20 cellular contexts compared by ENCODE assay signal in the genomic region with DNA sequence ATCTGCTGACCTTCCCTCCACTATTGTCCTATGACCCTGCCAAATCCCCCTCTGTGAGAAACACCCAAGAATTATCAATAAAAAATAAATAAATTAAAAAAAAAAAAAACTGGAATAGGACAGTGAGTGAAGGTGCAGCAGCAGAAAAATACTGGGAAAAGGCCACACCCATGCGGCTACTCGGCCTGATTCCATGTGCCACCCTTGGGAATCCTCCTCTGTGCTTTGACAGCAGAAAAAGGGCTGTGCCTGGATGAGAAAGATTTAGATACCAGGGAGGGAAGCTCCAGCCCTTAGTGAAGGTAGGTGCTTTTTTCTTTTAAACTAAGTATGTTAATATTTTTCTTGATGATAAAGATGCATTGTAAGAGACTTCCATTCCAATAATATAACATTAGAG.
"Had no signal": no experiment of that assay in that cellular context is flagged by ENCODE, and none has a peak within 500 bp of the region (broad histone marks: within the 10 kb centered on the region; RNA-seq: fewer than 3 reads in every experiment).

No MANE protein-coding gene starts in this region.

- ATAC-seq: foreskin keratinocyte; gastroesophageal sphincter; natural killer cell; stimulated activated memory B cell treated with anti-CD40 and anti-IgM and Interleukin-4, amounts not matched to agents 10 μg/mL and 1 μg/mL and 100 μg/mL, for 72 hours; stimulated activated naive CD8-positive, alpha-beta T cell treated with anti-CD3 and anti-CD28 coated beads, Interleukin-15, Interleukin-2, amounts not matched to agents 100 U/mL and 50 U/mL, for 24 hours had no signal

- H3K4me3 Mint-ChIP-seq: memory B cell; natural killer cell; stimulated activated memory B cell treated with anti-CD40 and anti-IgM and Interleukin-4, amounts not matched to agents 10 μg/mL and 1 μg/mL and 100 μg/mL, for 72 hours; type B pancreatic cell had no signal

- H3K27ac Mint-ChIP-seq: memory B cell; natural killer cell; progenitor cell of endocrine pancreas; stimulated activated memory B cell treated with anti-CD40 and anti-IgM and Interleukin-4, amounts not matched to agents 10 μg/mL and 1 μg/mL and 100 μg/mL, for 72 hours; type B pancreatic cell had no signal

- H3K27me3 ChIP-seq: esophagus muscularis mucosa, foreskin keratinocyte, gastroesophageal sphincter, spleen, testis, tibial artery had no signal

- H3K4me3 ChIP-seq: coronary artery, esophagus muscularis mucosa, gastroesophageal sphincter, lung, skin epidermis, spleen, testis, tibial artery had no signal

- H3K9me3 Mint-ChIP-seq: memory B cell; natural killer cell; stimulated activated memory B cell treated with anti-CD40 and anti-IgM and Interleukin-4, amounts not matched to agents 10 μg/mL and 1 μg/mL and 100 μg/mL, for 72 hours; type B pancreatic cell had no signal

- H3K27me3 Mint-ChIP-seq: memory B cell; progenitor cell of endocrine pancreas; stimulated activated memory B cell treated with anti-CD40 and anti-IgM and Interleukin-4, amounts not matched to agents 10 μg/mL and 1 μg/mL and 100 μg/mL, for 72 hours; type B pancreatic cell had no signal

- DNase-seq: dermis blood vessel endothelial cell; effector memory CD4-positive, alpha-beta T cell; foreskin keratinocyte; natural killer cell; spleen; stimulated activated CD4-positive, alpha-beta T cell treated with anti-CD3 and anti-CD28 coated beads, Interleukin-4, amount 100 ng/mL, for 4 hours; stimulated activated naive CD8-positive, alpha-beta T cell treated with anti-CD3 and anti-CD28 coated beads, Interleukin-15, Interleukin-2, amounts not matched to agents 100 U/mL and 50 U/mL, for 24 hours; substantia nigra; testis; tibial artery had no signal

- H3K4me1 ChIP-seq: foreskin keratinocyte, testis had no signal

- H3K27ac ChIP-seq: coronary artery, esophagus muscularis mucosa, foreskin keratinocyte, gastroesophageal sphincter, parathyroid adenoma, skin epidermis, spleen, testis, tibial artery had no signal

- H3K36me3 ChIP-seq: esophagus muscularis mucosa, gastroesophageal sphincter, spleen, tibial artery had no signal

- H3K4me1 Mint-ChIP-seq: memory B cell; natural killer cell; stimulated activated memory B cell treated with anti-CD40 and anti-IgM and Interleukin-4, amounts not matched to agents 10 μg/mL and 1 μg/mL and 100 μg/mL, for 72 hours had no signal

- H3K36me3 Mint-ChIP-seq: memory B cell; natural killer cell; stimulated activated memory B cell treated with anti-CD40 and anti-IgM and Interleukin-4, amounts not matched to agents 10 μg/mL and 1 μg/mL and 100 μg/mL, for 72 hours; type B pancreatic cell had no signal

- H3K9me3 ChIP-seq: esophagus muscularis mucosa, gastroesophageal sphincter, spleen, testis, tibial artery had no signal
